8 cellular contexts compared by ENCODE assay signal in genomic region chr11:9363954-9364912, GRCh38. TPM values are rescaled to one million over a fixed set of nuclear protein-coding genes. Genes with fewer than 3 reads are reported as not detected.
DNase-seq lines count a peak whose midpoint lies in the region; ATAC-seq and TF ChIP-seq lines count a peak whose summit lies in the region.

No MANE protein-coding gene starts in this region.

- no peaks in the 10 kb centered on the region for H3K9me3 ChIP-seq in BE2C

- no peaks in the 10 kb centered on the region for H3K36me3 Mint-ChIP-seq in chondrocyte (ENCODE audit: low read depth)

- peak overlapping the region; percentile 98 for H3K27ac Mint-ChIP-seq in chondrocyte (ENCODE audit: unreplicated experiment)

- no peaks in the 10 kb centered on the region for H3K9me3 Mint-ChIP-seq in chondrocyte (ENCODE audit: low read depth)

- H3K4me3 Mint-ChIP-seq in chondrocyte (ENCODE audit: unreplicated experiment): peak overlapping the region; percentile 71

- H3K4me1 ChIP-seq in BE2C: peaks cover 6% of the 10 kb centered on the region; the same call in 1 of the 2 replicates

- H3K4me1 Mint-ChIP-seq in chondrocyte (ENCODE audit: low read depth): peaks cover 29% of the 10 kb centered on the region

- TF ChIP-seq CTCF in BE2C (IDR thresholded peaks at IDR 0.05; ENCODE audit: low read depth, low read length) (no peak), chondrocyte (IDR thresholded peaks at IDR 0.05) (peak; percentile 20)

- peak; percentile 92 for ATAC-seq in HG03442 (IDR thresholded peaks at IDR 0.05; ENCODE audit: unreplicated experiment)

- DNase-seq in BE2C (peak; percentile 85), GM19240 (ENCODE audit: insufficient read length, low spot score) (peak; percentile 82), NCI-H510A (lab: John Stamatoyannopoulos, UW) (peak; percentile 74), chondrocyte (ENCODE audit: low spot score) (peak; percentile 97), kidney tubule cell (ENCODE audit: low spot score) (peak; percentile 99)
- DNase-seq in activated CD4-positive, alpha-beta T cell treated with anti-CD3 and anti-CD28 coated beads for 24 hours (ENCODE audit: low read depth in 2 of 2): peak; percentile 62 to 80
- peak; percentile 77 to 80 for DNase-seq in stimulated activated CD4-positive, alpha-beta T cell treated with anti-CD3 and anti-CD28 coated beads, Interleukin-15, amount 100 ng/mL, for 48 hours (ENCODE audit: low read depth in 2 of 2)

- no peaks in the 10 kb centered on the region for H3K36me3 ChIP-seq in BE2C

- H3K27me3 Mint-ChIP-seq in chondrocyte (ENCODE audit: low read depth): no peaks in the 10 kb centered on the region

- no peaks in the 10 kb centered on the region for H3K27me3 ChIP-seq in BE2C

- H3K4me3 ChIP-seq in BE2C (ENCODE audit: low read depth, low read length): peak overlapping the region; percentile 52

RNA-seq across cellular contexts. Expression of gene IPO7, which starts 20.2 kb away (rescaled TPM):
- 33.1 TPM for polyA plus RNA-seq in BE2C (2012; ENCODE audit: insufficient read depth, insufficient read length, low read depth)
- total RNA-seq in chondrocyte: 113 to 143 TPM (median 114 TPM) in 3 replicates

RNA-seq across cellular contexts. Expression of gene TMEM41B, which starts 49.8 kb away (rescaled TPM):
- polyA plus RNA-seq in BE2C (2012; ENCODE audit: insufficient read depth, insufficient read length, low read depth): 10.9 TPM
- 24.6 to 30.8 TPM (median 27.9 TPM) in 3 replicates for total RNA-seq in chondrocyte

Comparison
In these comparisons a context has a peak if more than half of its experiments do, and no peak if none do; other contexts are left out.
1. Peak in every context shown above with its lines: DNase-seq, ATAC-seq and H3K4me3 ChIP-seq.